In the genomic region with DNA sequence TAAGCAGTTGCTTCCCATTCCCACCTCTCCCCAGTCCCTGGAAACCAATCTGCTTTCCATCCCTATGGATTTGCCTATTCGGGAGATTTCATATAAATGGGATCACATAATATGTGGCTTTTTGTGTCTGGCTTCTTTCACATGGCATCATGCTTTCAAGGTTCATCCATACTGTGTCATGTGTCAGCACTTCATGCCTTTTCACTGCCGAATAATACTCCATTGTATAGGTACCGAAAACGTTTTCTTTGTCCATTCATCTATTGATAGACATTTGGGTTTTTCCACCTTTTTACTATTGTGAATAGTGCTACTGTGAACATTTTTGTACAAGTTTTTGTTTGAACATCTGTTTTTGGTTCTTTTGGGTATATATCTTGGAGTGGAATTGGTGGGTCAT, we compare ENCODE assay signal across 26 cellular contexts. TPM values are rescaled to one million over a fixed set of nuclear protein-coding genes. Genes with fewer than 3 reads are reported as not detected.
"Had no signal": no experiment of that assay in that cellular context is flagged by ENCODE, and none has a peak within 500 bp of the region (broad histone marks: within the 10 kb centered on the region; RNA-seq: fewer than 3 reads in every experiment).

No MANE protein-coding gene starts in this region.

- H3K27me3 ChIP-seq: right lobe of liver, thyroid gland, vagina had no signal

- ATAC-seq: naive thymus-derived CD8-positive, alpha-beta T cell; natural killer cell treated with Interleukin-12 subunit alpha and Interleukin-12 subunit beta and Interleukin-15 and Interleukin-18, amount 100 ng/mL, for 72 hours; pancreas; right cardiac atrium; right lobe of liver; stimulated activated effector memory CD8-positive, alpha-beta T cell treated with anti-CD3 and anti-CD28 coated beads, Interleukin-12 subunit alpha, Interleukin-12 subunit beta, amount 100 ng/mL, for 72 hours; stimulated activated naive B cell treated with anti-CD40 and anti-IgM and Interleukin-4, amounts not matched to agents 10 μg/mL and 1 μg/mL and 100 μg/mL, for 72 hours had no signal

- H3K4me3 ChIP-seq: pancreas, prostate gland, right lobe of liver, skin epidermis, stomach, thoracic aorta, thyroid gland, tibial nerve, upper lobe of left lung, vagina had no signal

- H3K36me3 ChIP-seq: neutrophil, pancreas, prostate gland, right lobe of liver, stomach, thoracic aorta, thyroid gland, tibial nerve, upper lobe of left lung, vagina had no signal

- H3K27ac ChIP-seq: neutrophil, pancreas, prostate gland, right lobe of liver, skin epidermis, stomach, thoracic aorta, tibial nerve, upper lobe of left lung, vagina had no signal

- DNase-seq: naive B cell; naive thymus-derived CD8-positive, alpha-beta T cell; nephron progenitor cell; nucleus accumbens; pancreas; right cardiac atrium; right lobe of liver; stimulated activated CD4-positive, alpha-beta T cell treated with anti-CD3 and anti-CD28 coated beads, Interleukin-15, amount 100 ng/mL, for 24 hours; stimulated activated CD4-positive, alpha-beta T cell treated with anti-CD3 and anti-CD28 coated beads, Interleukin-2, amount 100 ng/mL, for 24 hours; stimulated activated CD4-positive, alpha-beta T cell treated with anti-CD3 and anti-CD28 coated beads, Interleukin-2, amount 100 ng/mL, for 48 hours; stimulated activated CD4-positive, alpha-beta T cell treated with anti-CD3 and anti-CD28 coated beads, Interleukin-4, amount 100 ng/mL, for 24 hours; stimulated activated naive B cell treated with anti-CD40 and anti-IgM and Interleukin-4, amounts not matched to agents 10 μg/mL and 1 μg/mL and 100 μg/mL, for 72 hours; stimulated activated naive CD4-positive, alpha-beta T cell treated with Interleukin-2 at 50 U/mL for 16 hours; stomach; thyroid gland; trophoblast cell; upper lobe of left lung had no signal

- FAIRE-seq: pancreas, urothelium cell line had no signal

- H3K9me3 ChIP-seq: neutrophil, pancreas, prostate gland, right lobe of liver, stomach, thoracic aorta, thyroid gland, tibial nerve, upper lobe of left lung, vagina had no signal

- H3K4me1 ChIP-seq: pancreas, prostate gland, right lobe of liver, tibial nerve, upper lobe of left lung, vagina had no signal

RNA-seq across cellular contexts. Expression of a gene that starts 12.5 kb away (rescaled TPM):
- total RNA-seq: natural killer cell treated with Interleukin-12 subunit alpha and Interleukin-12 subunit beta and Interleukin-15 and Interleukin-18, amount 100 ng/mL, for 72 hours had no signal
